ENCODE assay signal across 12 cellular contexts in genomic region chr17:42273474-42274272, GRCh38. TPM values are rescaled to one million over a fixed set of nuclear protein-coding genes. Genes with fewer than 3 reads are reported as not detected.
DNase-seq lines count a peak whose midpoint lies in the region; ATAC-seq, FAIRE-seq and TF ChIP-seq lines count a peak whose summit lies in the region.
"Had no signal": no experiment of that assay in that cellular context is flagged by ENCODE, and none has a peak within 500 bp of the region (broad histone marks: within the 10 kb centered on the region; RNA-seq: fewer than 3 reads in every experiment).

No MANE protein-coding gene starts in this region.

- no peaks in the 10 kb centered on the region for H3K9me3 Mint-ChIP-seq in activated CD8-positive, alpha-beta memory T cell treated with anti-CD3 and anti-CD28 coated beads, Interleukin-2, amount 10 ng/mL, durations not matched to agents 7 days and 5 days (ENCODE audit: low read depth)

- peaks cover 11% of the 10 kb centered on the region; the same call in 1 of the 2 replicates for H3F3A ChIP-seq in PC-9 (ENCODE audit: insufficient read depth, low read depth)

- H3K36me3 ChIP-seq in PC-9 (ENCODE audit: low read depth) (no peaks in the 10 kb centered on the region), H1 (ENCODE audit: control insufficient read depth in 2 of 4, insufficient read depth in 4 of 4, low read length in 3 of 4) (no peaks in the 10 kb centered on the region), spleen (no peaks in the 10 kb centered on the region), BE2C (no peaks in the 10 kb centered on the region)
- H3K36me3 ChIP-seq: gastroesophageal sphincter, left ventricle myocardium inferior had no signal

- H3K27ac ChIP-seq in PC-9 (no peak overlapping the region), H1 (ENCODE audit: low read depth, low read length) (no peak overlapping the region), spleen (peak overlapping the region in 7 of 8 donors; percentile 87 to 95 (median 91))
- H3K27ac ChIP-seq: gastroesophageal sphincter, left ventricle myocardium inferior had no signal

- H3K27ac Mint-ChIP-seq in activated CD8-positive, alpha-beta memory T cell treated with anti-CD3 and anti-CD28 coated beads, Interleukin-2, amount 10 ng/mL, durations not matched to agents 7 days and 5 days = peak overlapping the region; percentile 91

- H3K23ac ChIP-seq in H1 (ENCODE audit: insufficient read length) = no peak overlapping the region

- no peak overlapping the region for H3K18ac ChIP-seq in H1 (ENCODE audit: extremely low read depth, low read length)

- no peak overlapping the region for H2BK120ac ChIP-seq in H1 (replicated peaks; ENCODE audit: low read depth, low read length)

- H3K4ac ChIP-seq in H1 (replicated peaks; ENCODE audit: insufficient read length, low read depth, low read length) = no peak overlapping the region

- H3K27me3 ChIP-seq in PC-9 (ENCODE audit: insufficient read depth, low read depth) (no peaks in the 10 kb centered on the region), H1 (replicated peaks in 1 of 4; ENCODE audit: control insufficient read depth in 3 of 4, extremely low read depth in 1 of 4, insufficient read depth in 3 of 4, low read length in 3 of 4) (peaks cover 0 to 4% (median 2%) of the 10 kb centered on the region in 4 experiments; a peak in 1 of 7 replicates), spleen (replicated peaks in 1 of 7) (no peaks in the 10 kb centered on the region), BE2C (no peaks in the 10 kb centered on the region)
- H3K27me3 ChIP-seq: gastroesophageal sphincter, testis had no signal

- no peak overlapping the region for H3K9ac ChIP-seq in H1 (replicated peaks in 1 of 4; ENCODE audit: extremely low read depth in 1 of 4, low read depth in 3 of 4, low read length in 3 of 4)

- no peak overlapping the region for H4K8ac ChIP-seq in H1 (ENCODE audit: extremely low read depth, insufficient read depth, low read length)

- POLR2A ChIA-PET in PC-9 (lab: Charles Lee; ENCODE audit: unreplicated experiment) = no interaction called here
- POLR2A ChIA-PET in H1 (lab: Charles Lee; ENCODE audit: partially characterized antibody) = no interaction called here

- intact Hi-C loops in PC-9 (cut with micrococcal nuclease; ENCODE audit: unreplicated experiment) = no loop called here
- intact Hi-C loops in spleen (cut with DNase I; ENCODE audit: low total_unique reads) = no loop called here

- BruUV-seq in PC-9 (replicated peaks; lab: Mats Ljungman, UMichigan) = no TSS peak

- H3K4me1 ChIP-seq in PC-9 (replicated peaks; ENCODE audit: insufficient read depth) = peaks cover 25% of the 10 kb centered on the region
- peaks cover 9 to 20% (median 13%) of the 10 kb centered on the region in 4 experiments; a peak in 6 of 7 replicates for H3K4me1 ChIP-seq in H1 (replicated peaks in 1 of 4; ENCODE audit: control insufficient read depth in 3 of 4, insufficient read depth in 4 of 4, low read length in 3 of 4)
- H3K4me1 ChIP-seq in spleen = peaks cover 29 to 82% (median 66%) of the 10 kb centered on the region in 6 donors
- peaks cover 3% of the 10 kb centered on the region for H3K4me1 ChIP-seq in BE2C

- H2BK5ac ChIP-seq in H1 (ENCODE audit: low read depth, low read length) = no peak overlapping the region

- 69% methylated on average over 7 of the region's 7 CpGs; no CpG with 5 or more reads in 1 of the 2 experiments for WGBS in H1 (ENCODE audit: extremely low coverage in 1 of 2, insufficient coverage in 1 of 2, insufficient read length in 1 of 2, insufficient replicate concordance in 2 of 2, low coverage in 1 of 2, low lambda C conversion rate in 2 of 2, missing lambda C conversion rate in 1 of 2), 2 experiments
- 51 to 71% (median 56%) methylated on average over 7 of the region's 7 CpGs for WGBS in spleen, 5 donors

- H3K56ac ChIP-seq in H1 (replicated peaks; ENCODE audit: insufficient read length, low read depth, low read length) = no peak overlapping the region

- H3K9me3 ChIP-seq in PC-9 (ENCODE audit: insufficient read depth, low read depth) = no peaks in the 10 kb centered on the region
- no peaks in the 10 kb centered on the region for H3K9me3 ChIP-seq in H1 (ENCODE audit: insufficient read depth in 2 of 2, low read depth in 1 of 2, low read length in 1 of 2)
- H3K9me3 ChIP-seq in spleen = no peaks in the 10 kb centered on the region
- H3K9me3 ChIP-seq in BE2C = no peaks in the 10 kb centered on the region
- H3K9me3 ChIP-seq: gastroesophageal sphincter, left ventricle myocardium inferior, testis had no signal

- DNase-seq in activated CD8-positive, alpha-beta memory T cell treated with anti-CD3 and anti-CD28 coated beads, Interleukin-2, amount 10 ng/mL, durations not matched to agents 7 days and 5 days = no peak
- no peak for DNase-seq in activated CD8-positive, alpha-beta memory T cell treated with anti-CD3 and anti-CD28 coated beads for 24 hours
- no peak for DNase-seq in PC-9
- DNase-seq in H1 (ENCODE audit: low read depth in 1 of 2, low spot score in 2 of 2) = no peak
- no peak for DNase-seq in spleen
- DNase-seq in HT-29 (ENCODE audit: low spot score) = no peak
- no peak for DNase-seq in T1000 (lab: John Stamatoyannopoulos, UW)
- DNase-seq in BE2C = no peak
- DNase-seq: left ventricle myocardium inferior, NCI-H2029 treated with DMSO at 0.1 percent for 48 hours, testis had no signal

- H2BK12ac ChIP-seq in H1 (ENCODE audit: low read depth, low read length) = no peak overlapping the region

- H2AFZ ChIP-seq in PC-9 (no peak overlapping the region), H1 (ENCODE audit: low read length) (no peak overlapping the region)

- H3K23me2 ChIP-seq in H1 (ENCODE audit: low read depth, low read length) = peaks cover 8% of the 10 kb centered on the region; the same call in 1 of the 2 replicates

- H2AK5ac ChIP-seq in H1 (ENCODE audit: low read depth, low read length) = no peak overlapping the region

- H2BK15ac ChIP-seq in H1 (ENCODE audit: low read length) = no peak overlapping the region

- no peak for TF ChIP-seq EP300 in H1 (IDR thresholded peaks at IDR 0.05; ENCODE audit: borderline replicate concordance in 1 of 2, low read depth in 2 of 2, low read length in 2 of 2)

- H4K91ac ChIP-seq in H1 (replicated peaks; ENCODE audit: insufficient read length, low read length) = no peak overlapping the region

- TF ChIP-seq POLR2A in H1 (IDR thresholded peaks at IDR 0.05; ENCODE audit: control extremely low read depth in 1 of 2, low read depth in 2 of 2, low read length in 2 of 2) (no peak), spleen (IDR thresholded peaks at IDR 0.05) (no peak)

- CTCF ChIA-PET in activated CD8-positive, alpha-beta memory T cell treated with anti-CD3 and anti-CD28 coated beads, Interleukin-2, amount 10 ng/mL, durations not matched to agents 7 days and 5 days (lab: Charles Lee) = interaction anchor here (0.6 to 3.2 kb wide), 8 partner anchors 23 to 168 kb away, joined by 3 to 17 read pairs (median 4); no protein-coding TSS in a partner anchor
- CTCF ChIA-PET in PC-9 (lab: Charles Lee) (no interaction called here), H1 (lab: Charles Lee; ENCODE audit: partially characterized antibody) (interaction anchor here (0.6 to 5.0 kb wide), 2 partner anchors 52 to 155 kb away, joined by 3 to 26 read pairs; no protein-coding TSS in a partner anchor)

- H3K79me2 ChIP-seq in PC-9 (ENCODE audit: low read depth) (peaks cover 58% of the 10 kb centered on the region), H1 (ENCODE audit: control insufficient read depth in 1 of 2, insufficient read depth in 2 of 2, low read length in 2 of 2) (peaks cover 4 to 60% of the 10 kb centered on the region in 2 experiments; a peak in 3 of 4 replicates)

- no peak overlapping the region for H4K5ac ChIP-seq in H1 (ENCODE audit: insufficient read length, low read depth, low read length)

- H3K4me3 Mint-ChIP-seq in activated CD8-positive, alpha-beta memory T cell treated with anti-CD3 and anti-CD28 coated beads, Interleukin-2, amount 10 ng/mL, durations not matched to agents 7 days and 5 days = peak overlapping the region; percentile 98

- no peaks in the 10 kb centered on the region for H3K9me2 ChIP-seq in PC-9 (ENCODE audit: insufficient read depth)

- no peak for ATAC-seq in activated CD8-positive, alpha-beta memory T cell treated with anti-CD3 and anti-CD28 coated beads, Interleukin-2, amount 10 ng/mL, durations not matched to agents 7 days and 5 days
- ATAC-seq: gastroesophageal sphincter had no signal

- H3K4me3 ChIP-seq in PC-9 (no peak overlapping the region), H1 (ENCODE audit: extremely low read depth in 1 of 4, insufficient read depth in 2 of 4, low read depth in 3 of 4, low read length in 4 of 4) (peak overlapping the region in 1 of 4 experiments; percentile 92; a peak in 1 of 8 replicates), spleen (peak overlapping the region in 3 of 8 donors; percentile 78 to 94 (median 85)), BE2C (ENCODE audit: low read depth, low read length) (no peak overlapping the region)

- H2BK20ac ChIP-seq in H1 (ENCODE audit: low read length) = no peak overlapping the region

- no peaks in the 10 kb centered on the region for H3K27me3 Mint-ChIP-seq in activated CD8-positive, alpha-beta memory T cell treated with anti-CD3 and anti-CD28 coated beads, Interleukin-2, amount 10 ng/mL, durations not matched to agents 7 days and 5 days

- peaks cover 8% of the 10 kb centered on the region; the same call in 1 of the 2 replicates for H3K79me1 ChIP-seq in H1 (ENCODE audit: low read depth, low read length)

- H4K20me1 ChIP-seq in PC-9 (ENCODE audit: insufficient read depth) (no peaks in the 10 kb centered on the region), H1 (replicated peaks in 1 of 2; ENCODE audit: control insufficient read depth in 1 of 2, insufficient read depth in 2 of 2, low read length in 2 of 2) (peaks cover 0 to 2% of the 10 kb centered on the region in 2 experiments)

- H3K14ac ChIP-seq in H1 (ENCODE audit: insufficient read length) = no peak overlapping the region

- peaks cover 11% of the 10 kb centered on the region for H3K36me3 Mint-ChIP-seq in activated CD8-positive, alpha-beta memory T cell treated with anti-CD3 and anti-CD28 coated beads, Interleukin-2, amount 10 ng/mL, durations not matched to agents 7 days and 5 days

- no peak for TF ChIP-seq CTCF in PC-9 (conservative IDR thresholded peaks at IDR 0.05)
- no peak for TF ChIP-seq CTCF in H1 (IDR thresholded peaks at IDR 0.05; ENCODE audit: control extremely low read depth in 1 of 3, insufficient read depth in 1 of 3, low read depth in 1 of 3, low read length in 3 of 3)
- TF ChIP-seq CTCF in spleen (IDR thresholded peaks at IDR 0.05 in 8 of 11, conservative IDR thresholded peaks at IDR 0.05 in 3 of 11) = no peak
- no peak for TF ChIP-seq CTCF in BE2C (IDR thresholded peaks at IDR 0.05; ENCODE audit: low read depth, low read length)

- TF ChIP-seq RAD21 in H1 (IDR thresholded peaks at IDR 0.05 in 1 of 2, conservative IDR thresholded peaks at IDR 0.05 in 1 of 2; ENCODE audit: low read depth in 2 of 2, low read length in 2 of 2) = no peak

- peaks cover 66% of the 10 kb centered on the region for H3K4me1 Mint-ChIP-seq in activated CD8-positive, alpha-beta memory T cell treated with anti-CD3 and anti-CD28 coated beads, Interleukin-2, amount 10 ng/mL, durations not matched to agents 7 days and 5 days

- H3K4me2 ChIP-seq in PC-9 = peak overlapping the region; percentile 24; the same call in 1 of the 2 replicates
- peak overlapping the region; percentile 70 to 91; a peak in 2 of 4 replicates for H3K4me2 ChIP-seq in H1 (ENCODE audit: insufficient read depth in 1 of 2, low read depth in 2 of 2, low read length in 2 of 2)

- FAIRE-seq in H1 (lab: Jason Lieb, UNC) = no peak

RNA-seq across cellular contexts. Expression of gene STAT5B, which starts 2.5 kb away (rescaled TPM):
- 100 to 1,000 TPM; 112 to 116 TPM for total RNA-seq in activated CD8-positive, alpha-beta memory T cell treated with anti-CD3 and anti-CD28 coated beads, Interleukin-2, amount 10 ng/mL, durations not matched to agents 7 days and 5 days
- 19.5 and 21.1 TPM in 2 replicates for total RNA-seq in PC-9 (2021)
- total RNA-seq in H1 (2021; fragmentation: NEBNext Ultra II Directional; extraction: Animal tissue kit (Norgen Biotek cat#: 25700)) = 43.3 and 52.6 TPM in 2 replicates
- polyA plus RNA-seq in H1 (2011; rRNA removed) = 35.3 and 40.8 TPM in 2 replicates
- polyA plus RNA-seq in H1 (2011; cell fraction: cytosol; rRNA removed) = 43.3 TPM
- polyA plus RNA-seq in H1 (2011; cell fraction: nucleus; rRNA removed) = 59.0 TPM
- polyA plus RNA-seq in H1 (2012, experiment 1 of 2) = 30.5 to 36.1 TPM (median 33.9 TPM) in 4 replicates
- 19.0 TPM for polyA plus RNA-seq in H1 (2012, experiment 2 of 2)
- polyA plus RNA-seq in H1 (2013, experiment 1 of 2) = 17.7 TPM
- polyA plus RNA-seq in H1 (2013, experiment 2 of 2) = 15.8 TPM
- 43.6 and 47.2 TPM in 2 replicates for polyA minus RNA-seq in H1 (2011; rRNA and poly(A)+ RNA removed)
- 28.5 TPM for polyA minus RNA-seq in H1 (2011; cell fraction: cytosol; rRNA and poly(A)+ RNA removed)
- polyA minus RNA-seq in H1 (2011; cell fraction: nucleus; rRNA and poly(A)+ RNA removed) = 22.2 TPM
- 100 to 1,000 TPM in 5 of 7 donors, 10 to 100 TPM in 2; 90.2 to 171 (median 103) TPM for total RNA-seq in spleen
- 10 to 100 TPM; 26.4 to 34.7 (median 26.4) TPM for polyA plus RNA-seq in spleen
- 11.1 and 13.9 TPM in 2 replicates for total RNA-seq in HT-29 (2014; rRNA removed; shearing (Covaris generic))
- polyA plus RNA-seq in BE2C (2012; ENCODE audit: insufficient read depth, insufficient read length, low read depth) = 19.0 TPM

RNA-seq across cellular contexts. Expression of gene STAT5A, which starts 14.6 kb away (rescaled TPM):
- 100 to 1,000 TPM; 118 to 127 TPM for total RNA-seq in activated CD8-positive, alpha-beta memory T cell treated with anti-CD3 and anti-CD28 coated beads, Interleukin-2, amount 10 ng/mL, durations not matched to agents 7 days and 5 days
- total RNA-seq in PC-9 (2021) = 3.4 and 12.1 TPM in 2 replicates
- total RNA-seq in H1 (2021; fragmentation: NEBNext Ultra II Directional; extraction: Animal tissue kit (Norgen Biotek cat#: 25700)) = 5.4 and 6.0 TPM in 2 replicates
- 4.2 and 7.9 TPM in 2 replicates for polyA plus RNA-seq in H1 (2011; rRNA removed)
- polyA plus RNA-seq in H1 (2011; cell fraction: cytosol; rRNA removed) = 4.2 TPM
- polyA plus RNA-seq in H1 (2011; cell fraction: nucleus; rRNA removed) = 9.8 TPM
- 2.3 to 7.0 TPM (median 6.0 TPM) in 4 replicates for polyA plus RNA-seq in H1 (2012, experiment 1 of 2)
- polyA plus RNA-seq in H1 (2012, experiment 2 of 2) = 3.0 TPM
- 3.0 TPM for polyA plus RNA-seq in H1 (2013, experiment 1 of 2)
- polyA plus RNA-seq in H1 (2013, experiment 2 of 2) = 3.2 TPM
- 6.1 and 12.0 TPM in 2 replicates for polyA minus RNA-seq in H1 (2011; rRNA and poly(A)+ RNA removed)
- polyA minus RNA-seq in H1 (2011; cell fraction: cytosol; rRNA and poly(A)+ RNA removed) = 7.6 TPM
- polyA minus RNA-seq in H1 (2011; cell fraction: nucleus; rRNA and poly(A)+ RNA removed) = 4.3 TPM
- 100 to 1,000 TPM in 1 of 7 donors, 10 to 100 TPM in 6; 63.7 to 131 (median 76.5) TPM for total RNA-seq in spleen
- 10 to 100 TPM; 22.7 to 42.3 (median 28.4) TPM for polyA plus RNA-seq in spleen
- total RNA-seq in HT-29 (2014; rRNA removed; shearing (Covaris generic)) = 11.3 and 11.7 TPM in 2 replicates
- polyA plus RNA-seq in BE2C (2012; ENCODE audit: insufficient read depth, insufficient read length, low read depth) = 11.8 TPM

Comparison
In these comparisons a context has a peak if more than half of its experiments do, and no peak if none do; other contexts are left out.
1. H3K27ac ChIP-seq: peak in spleen (7 of 8); none in PC-9 (single experiment) and H1 (single experiment).